In the genomic region with DNA sequence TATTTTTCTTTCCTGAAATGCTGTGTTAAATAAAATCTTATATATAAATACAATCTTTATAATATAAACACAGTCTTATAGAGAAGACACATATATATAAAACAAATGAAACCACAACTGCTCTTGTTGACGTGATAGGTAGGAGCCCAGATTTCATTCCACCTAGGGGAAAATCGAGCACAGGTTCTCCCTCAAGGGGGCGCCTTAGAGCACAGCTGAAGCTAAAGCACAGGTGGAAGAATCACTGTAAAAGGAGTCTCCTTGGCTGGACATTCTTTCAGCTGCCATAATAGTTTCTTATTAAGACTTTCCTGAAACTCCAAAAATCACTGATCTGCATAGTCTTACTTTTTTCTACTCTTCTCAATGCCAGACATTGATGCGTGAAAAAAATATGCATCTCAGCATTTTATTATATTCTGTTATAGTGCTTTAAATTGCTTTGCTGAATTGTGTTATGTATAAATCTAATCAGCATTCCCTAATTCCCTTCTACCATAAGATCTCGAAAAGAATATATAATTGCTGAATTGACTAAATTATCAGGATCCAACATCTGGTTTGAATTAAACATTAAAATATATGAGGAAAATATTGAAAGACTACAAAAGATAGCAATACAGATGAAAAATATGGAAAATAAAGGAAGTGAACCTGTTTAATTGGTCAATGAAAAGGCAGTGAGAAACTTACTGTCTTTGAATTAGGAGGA, we compare ENCODE assay signal across 9 cellular contexts. TPM values are rescaled to one million over a fixed set of nuclear protein-coding genes. Genes with fewer than 3 reads are reported as not detected.
DNase-seq lines count a peak whose midpoint lies in the region; ATAC-seq, FAIRE-seq and TF ChIP-seq lines count a peak whose summit lies in the region.
"Had no signal": no experiment of that assay in that cellular context is flagged by ENCODE, and none has a peak within 500 bp of the region (broad histone marks: within the 10 kb centered on the region; RNA-seq: fewer than 3 reads in every experiment).

No MANE protein-coding gene starts in this region.

- no peak for FAIRE-seq in kidney (lab: Jason Lieb, UNC)

- no peak overlapping the region for H4K5ac ChIP-seq in IMR-90 (ENCODE audit: low read depth, low read length)

- no peaks in the 10 kb centered on the region for H3K79me1 ChIP-seq in IMR-90 (ENCODE audit: low read depth in 1 of 2, low read length in 2 of 2)

- H3K4me2 ChIP-seq in IMR-90 (ENCODE audit: low read depth, low read length): no peak overlapping the region
- H3K4me2 ChIP-seq: BLaER1 had no signal

- no peaks in the 10 kb centered on the region for H3K27me3 ChIP-seq in IMR-90 (ENCODE audit: control insufficient read depth, insufficient read depth, low read length)
- H3K27me3 ChIP-seq: BLaER1 had no signal

- H3K9ac ChIP-seq in IMR-90 (ENCODE audit: low read depth, low read length) (no peak overlapping the region), kidney (ENCODE audit: low read length in 2 of 2) (no peak overlapping the region)
- H3K9ac ChIP-seq: BLaER1 had no signal

- POLR2A ChIA-PET in IMR-90 (lab: Charles Lee; ENCODE audit: unreplicated experiment): no interaction called here

- no peak overlapping the region for H3K18ac ChIP-seq in IMR-90 (ENCODE audit: low read depth, low read length)

- no peak overlapping the region for H2AFZ ChIP-seq in IMR-90 (replicated peaks; ENCODE audit: low read length, poor library complexity)

- no peak overlapping the region for H2AK9ac ChIP-seq in IMR-90 (replicated peaks; ENCODE audit: low read depth, low read length, poor library complexity)

- intact Hi-C loops in IMR-90 (cut with micrococcal nuclease) (no loop called here), kidney (cut with DNase I) (no loop called here)

- H2BK20ac ChIP-seq in IMR-90 (ENCODE audit: low read depth, low read length): no peak overlapping the region

- H3K4ac ChIP-seq in IMR-90 (ENCODE audit: low read depth, low read length): no peak overlapping the region

- CTCF ChIA-PET in IMR-90 (lab: Yijun Ruan, JAX): interaction anchor here (0.7 kb wide), 1 partner anchor 12 kb away, joined by 3 read pairs; no protein-coding TSS in a partner anchor

- TF ChIP-seq POLR2A in IMR-90 (IDR thresholded peaks at IDR 0.05; ENCODE audit: low read depth, low read length): no peak

- H4K8ac ChIP-seq in IMR-90 (ENCODE audit: low read depth in 2 of 2, low read length in 2 of 2): no peak overlapping the region

- DNase-seq in NCI-H1417 (lab: John Stamatoyannopoulos, UW) (peak; percentile 9 to 55 (median 9)), NCI-H1417 treated with DMSO at 0.1 percent for 48 hours (lab: John Stamatoyannopoulos, UW) (no peak), IMR-90 (no peak), kidney (no peak), Ammon's horn (ENCODE audit: low spot score) (no peak)
- DNase-seq in activated CD8-positive, alpha-beta memory T cell treated with anti-CD3 and anti-CD28 coated beads, Interleukin-2, amount 50 U/mL, for 48 hours: peak; percentile 67

- dilution Hi-C loops in IMR-90 (cut with HindIII; ENCODE audit: low sequenced_read_pairs, unreplicated experiment): no loop called here

- BruUV-seq in IMR-90 (replicated peaks; lab: Mats Ljungman, UMichigan): no TSS peak

- ATAC-seq in IMR-90 (ENCODE audit: low read depth) (no peak), HG03280 (IDR thresholded peaks at IDR 0.05; ENCODE audit: unreplicated experiment) (no peak), HG02970 (IDR thresholded peaks at IDR 0.05; ENCODE audit: low FRiP score, unreplicated experiment) (no peak)

- H3K4me3 ChIP-seq in IMR-90 (ENCODE audit: insufficient read depth, low read depth, low read length) (no peak overlapping the region), kidney (ENCODE audit: low read length in 2 of 2) (no peak overlapping the region)
- H3K4me3 ChIP-seq: BLaER1 had no signal

- H3K9me3 ChIP-seq in IMR-90 (ENCODE audit: control insufficient read depth, insufficient read depth, low read length) (no peaks in the 10 kb centered on the region), kidney (ENCODE audit: control insufficient read depth in 1 of 2, low read length in 2 of 2) (no peaks in the 10 kb centered on the region)
- H3K9me3 ChIP-seq: BLaER1 had no signal

- H4K91ac ChIP-seq in IMR-90 (ENCODE audit: insufficient read depth, low read depth, low read length): no peak overlapping the region

- H3K56ac ChIP-seq in IMR-90 (ENCODE audit: extremely low read depth, insufficient read depth, low read length): no peak overlapping the region

- no peak overlapping the region for H3K23ac ChIP-seq in IMR-90 (ENCODE audit: low read depth, low read length)

- TF ChIP-seq CTCF in IMR-90 (conservative IDR thresholded peaks at IDR 0.05; ENCODE audit: low read depth, low read length) (0 out of 2 replicates have a peak, but pooled peaks have one; percentile 26), kidney (IDR thresholded peaks at IDR 0.05; ENCODE audit: borderline replicate concordance, extremely low read depth, insufficient read depth) (peak; percentile 33)

- H2BK15ac ChIP-seq in IMR-90 (ENCODE audit: low read depth, low read length): no peak overlapping the region

- no peaks in the 10 kb centered on the region for H4K20me1 ChIP-seq in IMR-90 (ENCODE audit: insufficient read depth, low read length)
- H4K20me1 ChIP-seq: BLaER1 had no signal

- no peak overlapping the region for H2BK5ac ChIP-seq in IMR-90 (ENCODE audit: low read depth, low read length, poor library complexity, severe bottlenecking)

- no peak overlapping the region for H2AK5ac ChIP-seq in IMR-90 (ENCODE audit: low read depth, low read length)

- H3K36me3 ChIP-seq in IMR-90 (ENCODE audit: control insufficient read depth, insufficient read depth, low read length): no peaks in the 10 kb centered on the region
- no peaks in the 10 kb centered on the region for H3K36me3 ChIP-seq in kidney (ENCODE audit: control insufficient read depth in 1 of 2, insufficient read depth in 2 of 2, low read length in 2 of 2)
- H3K36me3 ChIP-seq: BLaER1 had no signal

- H3K14ac ChIP-seq in IMR-90 (replicated peaks; ENCODE audit: low read depth, low read length): no peak overlapping the region

- no peaks in the 10 kb centered on the region for H3K4me1 ChIP-seq in IMR-90 (ENCODE audit: control insufficient read depth, insufficient read depth, low read length)
- no peaks in the 10 kb centered on the region for H3K4me1 ChIP-seq in kidney (ENCODE audit: control insufficient read depth in 1 of 2, insufficient read depth in 1 of 2, low read depth in 1 of 2, low read length in 2 of 2)
- H3K4me1 ChIP-seq: BLaER1 had no signal

- H2BK120ac ChIP-seq in IMR-90 (ENCODE audit: low read depth, low read length): no peak overlapping the region

- in situ Hi-C loops in IMR-90 (cut with MboI; ENCODE audit: low sequenced_read_pairs): no loop called here

- H3K27ac ChIP-seq in IMR-90 (ENCODE audit: insufficient read depth, low read length) (no peak overlapping the region), kidney (ENCODE audit: low read depth in 2 of 2, low read length in 2 of 2) (no peak overlapping the region)
- H3K27ac ChIP-seq: BLaER1 had no signal

- H3K9me1 ChIP-seq in IMR-90 (ENCODE audit: insufficient read depth, low read length): no peaks in the 10 kb centered on the region

- no CpG with 5 or more reads among the region's 5 CpGs for WGBS in IMR-90 (ENCODE audit: extremely low coverage in 2 of 2, insufficient read length in 1 of 2), 2 experiments

- no peak for TF ChIP-seq RAD21 in IMR-90 (IDR thresholded peaks at IDR 0.05; ENCODE audit: low read length)

TF ChIP-seq in IMR-90, 13 proteins besides CTCF, POLR2A, EP300 and RAD21:
- no peak for TF ChIP-seq NFE2L2 (IDR thresholded peaks at IDR 0.05; ENCODE audit: low read depth, low read length)
- no peak for TF ChIP-seq SMC3 (IDR thresholded peaks at IDR 0.05; ENCODE audit: low read depth, low read length)
- TF ChIP-seq MAFK (IDR thresholded peaks at IDR 0.05; ENCODE audit: low read depth, low read length): peak; percentile 74

RNA-seq across cellular contexts. Expression of gene RXFP1, which starts 25.5 kb away (rescaled TPM):
- total RNA-seq in IMR-90 (2012; rRNA removed) (not detected in 2 replicates), kidney (1.4 TPM)
- polyA plus RNA-seq in IMR-90 (2012; rRNA removed) (not detected in 2 replicates), kidney (ENCODE audit: insufficient read depth, low read depth, low replicate concordance) (1.7 TPM)
- not detected in 2 replicates for polyA plus RNA-seq in IMR-90 (2012; cell fraction: cytosol; rRNA removed)
- polyA plus RNA-seq in IMR-90 (2012; cell fraction: nucleus; rRNA removed; ENCODE audit: low replicate concordance): 0.03 TPM in 1 of 2 replicates, not detected in the other

Comparison
In these comparisons a context has a peak if more than half of its experiments do, and no peak if none do; other contexts are left out.
1. DNase-seq: peak in NCI-H1417 (3 of 3) and activated CD8-positive, alpha-beta memory T cell treated with anti-CD3 and anti-CD28 coated beads, Interleukin-2, amount 50 U/mL, for 48 hours (single experiment); none in NCI-H1417 treated with DMSO at 0.1 percent for 48 hours (single experiment), IMR-90 (single experiment), kidney (single experiment) and Ammon's horn (single experiment).